ENCODE assay signal across 8 cellular contexts in genomic region chr5:80754900-80755299, GRCh38.
DNase-seq lines count a peak whose midpoint lies in the region; ATAC-seq lines count a peak whose summit lies in the region.

No MANE protein-coding gene starts in this region.

- H3K36me3 Mint-ChIP-seq in activated naive CD8-positive, alpha-beta T cell treated with anti-CD3 and anti-CD28 coated beads for 36 hours: peaks cover 65% of the 10 kb centered on the region

- peaks cover 60% of the 10 kb centered on the region for H3K4me1 Mint-ChIP-seq in activated naive CD8-positive, alpha-beta T cell treated with anti-CD3 and anti-CD28 coated beads for 36 hours

- DNase-seq in COR-L47 (lab: John Stamatoyannopoulos, UW) (peak; percentile 90), NCI-H1436 (lab: John Stamatoyannopoulos, UW) (peak; percentile 61), LoVo (ENCODE audit: low spot score) (no peak), NCI-H226 (no peak)
- DNase-seq in activated naive CD8-positive, alpha-beta T cell treated with anti-CD3 and anti-CD28 coated beads for 36 hours: peak; percentile 69
- peak; percentile 55 to 65 (median 56) for DNase-seq in stimulated activated CD4-positive, alpha-beta T cell treated with anti-CD3 and anti-CD28 coated beads, Interleukin-12 subunit alpha, Interleukin-12 subunit beta, amount 100 ng/mL, for 48 hours (ENCODE audit: low read depth in 2 of 3, low spot score in 1 of 3)

- peaks cover 7% of the 10 kb centered on the region for H3K9me3 Mint-ChIP-seq in activated naive CD8-positive, alpha-beta T cell treated with anti-CD3 and anti-CD28 coated beads for 36 hours

- peak; percentile 63 for ATAC-seq in GM21447 (IDR thresholded peaks at IDR 0.05; ENCODE audit: unreplicated experiment)
- ATAC-seq in HG02938 (IDR thresholded peaks at IDR 0.05; ENCODE audit: unreplicated experiment): no peak

- peak overlapping the region; percentile 69 for H3K4me3 Mint-ChIP-seq in activated naive CD8-positive, alpha-beta T cell treated with anti-CD3 and anti-CD28 coated beads for 36 hours

- H3K27me3 Mint-ChIP-seq in activated naive CD8-positive, alpha-beta T cell treated with anti-CD3 and anti-CD28 coated beads for 36 hours: no peaks in the 10 kb centered on the region

- peak overlapping the region; percentile 89 for H3K27ac Mint-ChIP-seq in activated naive CD8-positive, alpha-beta T cell treated with anti-CD3 and anti-CD28 coated beads for 36 hours

Comparison
In these comparisons a context has a peak if more than half of its experiments do, and no peak if none do; other contexts are left out.
1. DNase-seq: peak in COR-L47 (single experiment), NCI-H1436 (single experiment), activated naive CD8-positive, alpha-beta T cell treated with anti-CD3 and anti-CD28 coated beads for 36 hours (single experiment) and stimulated activated CD4-positive, alpha-beta T cell treated with anti-CD3 and anti-CD28 coated beads, Interleukin-12 subunit alpha, Interleukin-12 subunit beta, amount 100 ng/mL, for 48 hours (3 of 3); none in LoVo (single experiment) and NCI-H226 (single experiment).